In the genomic region with DNA sequence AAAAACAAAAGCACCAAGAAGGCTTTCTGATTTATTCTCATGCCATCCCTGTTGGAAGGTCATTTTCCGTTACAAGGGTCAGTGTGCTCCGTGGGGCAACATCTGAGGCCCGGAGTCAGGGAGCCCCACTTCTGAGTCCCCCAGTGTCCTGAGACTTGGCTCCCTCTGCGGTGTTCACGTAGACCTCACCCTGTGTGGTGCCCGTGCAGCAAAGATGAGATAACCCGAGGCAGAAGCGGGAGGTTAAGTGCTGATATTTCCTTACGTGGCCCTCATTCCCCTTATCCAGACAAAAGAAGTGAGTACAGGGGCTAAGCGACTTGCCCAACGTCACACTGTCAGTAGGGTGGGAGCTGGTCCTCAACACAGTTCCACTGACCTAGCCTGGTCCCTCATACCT, we compare ENCODE assay signal across 22 cellular contexts. TPM values are rescaled to one million over a fixed set of nuclear protein-coding genes. Genes with fewer than 3 reads are reported as not detected.
DNase-seq lines count a peak whose midpoint lies in the region; ATAC-seq, FAIRE-seq and TF ChIP-seq lines count a peak whose summit lies in the region.
"Had no signal": no experiment of that assay in that cellular context is flagged by ENCODE, and none has a peak within 500 bp of the region (broad histone marks: within the 10 kb centered on the region; RNA-seq: fewer than 3 reads in every experiment).

No MANE protein-coding gene starts in this region.

- peaks cover 25 to 50% of the 10 kb centered on the region in 2 donors for H3K4me1 Mint-ChIP-seq in natural killer cell

- POLR2A ChIA-PET in H1 (lab: Charles Lee; ENCODE audit: partially characterized antibody), result no interaction called here

- H3K4me3 ChIP-seq in H1 (ENCODE audit: extremely low read depth in 1 of 4, insufficient read depth in 2 of 4, low read depth in 3 of 4, low read length in 4 of 4), result no peak overlapping the region
- no peak overlapping the region for H3K4me3 ChIP-seq in sigmoid colon
- H3K4me3 ChIP-seq: Peyer's patch, SJCRH30 had no signal

- H3K79me1 ChIP-seq in H1 (ENCODE audit: low read depth, low read length), result no peaks in the 10 kb centered on the region; the same call in 1 of the 2 replicates

- TF ChIP-seq CTCF in H1 (IDR thresholded peaks at IDR 0.05; ENCODE audit: control extremely low read depth in 1 of 3, insufficient read depth in 1 of 3, low read depth in 1 of 3, low read length in 3 of 3) (no peak), natural killer cell (IDR thresholded peaks at IDR 0.05) (no peak), sigmoid colon (IDR thresholded peaks at IDR 0.05) (no peak)

- no peaks in the 10 kb centered on the region for H3K36me3 Mint-ChIP-seq in natural killer cell
- H3K36me3 Mint-ChIP-seq: IgD-negative memory B cell had no signal

- peak overlapping the region; percentile 1 for H4K91ac ChIP-seq in H1 (replicated peaks; ENCODE audit: insufficient read length, low read length)

- H3K27me3 Mint-ChIP-seq in natural killer cell (ENCODE audit: low read depth in 2 of 2), result peaks cover 13 to 28% of the 10 kb centered on the region in 2 donors

- no peak overlapping the region for H3K9ac ChIP-seq in H1 (replicated peaks in 1 of 4; ENCODE audit: extremely low read depth in 1 of 4, low read depth in 3 of 4, low read length in 3 of 4)

- 0 out of 2 replicates have a peak overlapping the region, but pooled peaks have one; percentile 93 for H2AK5ac ChIP-seq in H1 (ENCODE audit: low read depth, low read length)

- no peak overlapping the region for H3K56ac ChIP-seq in H1 (replicated peaks; ENCODE audit: insufficient read length, low read depth, low read length)

- H3K27ac ChIP-seq in H1 (ENCODE audit: low read depth, low read length) (no peak overlapping the region), sigmoid colon (no peak overlapping the region)
- H3K27ac ChIP-seq: Peyer's patch, SJCRH30 had no signal

- WGBS in H1 (ENCODE audit: extremely low coverage in 1 of 2, insufficient coverage in 1 of 2, insufficient read length in 1 of 2, insufficient replicate concordance in 2 of 2, low coverage in 1 of 2, low lambda C conversion rate in 2 of 2, missing lambda C conversion rate in 1 of 2), 2 experiments, result 92% methylated on average over 11 of the region's 11 CpGs; no CpG with 5 or more reads in 1 of the 2 experiments
- WGBS in sigmoid colon, 2 donors, result 88 to 89% methylated on average over 11 of the region's 11 CpGs

- peak overlapping the region; percentile 40; the same call in 1 of the 2 replicates for H2BK5ac ChIP-seq in H1 (ENCODE audit: low read depth, low read length)

- no peak overlapping the region for H3K4ac ChIP-seq in H1 (replicated peaks; ENCODE audit: insufficient read length, low read depth, low read length)

- H2AFZ ChIP-seq in H1 (ENCODE audit: low read length), result no peak overlapping the region

- no peak overlapping the region for H2BK15ac ChIP-seq in H1 (ENCODE audit: low read length)

- H2BK12ac ChIP-seq in H1 (ENCODE audit: low read depth, low read length), result peak overlapping the region; percentile 88; the same call in 1 of the 2 replicates

- no peaks in the 10 kb centered on the region for H3K79me2 ChIP-seq in H1 (ENCODE audit: control insufficient read depth in 1 of 2, insufficient read depth in 2 of 2, low read length in 2 of 2)

- H3K9me3 Mint-ChIP-seq in natural killer cell, result peaks cover 3 to 6% of the 10 kb centered on the region in 2 donors

- H3K9me3 ChIP-seq in H1 (ENCODE audit: insufficient read depth in 2 of 2, low read depth in 1 of 2, low read length in 1 of 2) (no peaks in the 10 kb centered on the region), sigmoid colon (peaks cover 0 to 5% (median 0%) of the 10 kb centered on the region in 4 donors)
- H3K9me3 ChIP-seq: BE2C, SJCRH30 had no signal

- peak overlapping the region; percentile 58 for H3K4me3 Mint-ChIP-seq in natural killer cell

- no peak overlapping the region for H4K5ac ChIP-seq in H1 (ENCODE audit: insufficient read length, low read depth, low read length)

- intact Hi-C loops in natural killer cell (cut with micrococcal nuclease) (no loop called here), sigmoid colon (cut with DNase I) (no loop called here)

- no peak overlapping the region for H4K8ac ChIP-seq in H1 (ENCODE audit: extremely low read depth, insufficient read depth, low read length)

- H3K27me3 ChIP-seq in H1 (replicated peaks in 1 of 4; ENCODE audit: control insufficient read depth in 3 of 4, extremely low read depth in 1 of 4, insufficient read depth in 3 of 4, low read length in 3 of 4) (peaks cover 0 to 12% (median 8%) of the 10 kb centered on the region in 4 experiments; a peak in 5 of 7 replicates), sigmoid colon (peaks cover 10 to 90% (median 71%) of the 10 kb centered on the region in 3 donors)
- H3K27me3 ChIP-seq: BE2C had no signal

- peak overlapping the region; percentile 76 to 96 for H3K27ac Mint-ChIP-seq in natural killer cell

- H3K4me1 ChIP-seq in H1 (replicated peaks in 1 of 4; ENCODE audit: control insufficient read depth in 3 of 4, insufficient read depth in 4 of 4, low read length in 3 of 4) (peaks cover 10 to 45% (median 23%) of the 10 kb centered on the region in 4 experiments), sigmoid colon (peaks cover 0 to 26% (median 22%) of the 10 kb centered on the region in 4 donors)
- H3K4me1 ChIP-seq: SJCRH30 had no signal

- CTCF ChIA-PET in H1 (lab: Charles Lee; ENCODE audit: partially characterized antibody), result interaction anchor here (0.7 to 3.0 kb wide), 2 partner anchors 55 to 135 kb away, joined by 3 to 13 read pairs; no protein-coding TSS in a partner anchor

- no peak overlapping the region for H3K14ac ChIP-seq in H1 (ENCODE audit: insufficient read length)

- no peak overlapping the region for H3K4me2 ChIP-seq in H1 (ENCODE audit: insufficient read depth in 1 of 2, low read depth in 2 of 2, low read length in 2 of 2)

- H3K23me2 ChIP-seq in H1 (ENCODE audit: low read depth, low read length), result peaks cover 18% of the 10 kb centered on the region; the same call in 1 of the 2 replicates

- 0 out of 2 replicates have a peak overlapping the region, but pooled peaks have one; percentile 5 for H2BK20ac ChIP-seq in H1 (ENCODE audit: low read length)

- TF ChIP-seq EP300 in H1 (IDR thresholded peaks at IDR 0.05; ENCODE audit: borderline replicate concordance in 1 of 2, low read depth in 2 of 2, low read length in 2 of 2) (no peak), sigmoid colon (IDR thresholded peaks at IDR 0.05) (no peak)

- TF ChIP-seq POLR2A in GM12892 (IDR thresholded peaks at IDR 0.05; ENCODE audit: low read depth, low read length) (no peak), H1 (IDR thresholded peaks at IDR 0.05; ENCODE audit: control extremely low read depth in 1 of 2, low read depth in 2 of 2, low read length in 2 of 2) (no peak), sigmoid colon (IDR thresholded peaks at IDR 0.05) (no peak)

- no peaks in the 10 kb centered on the region for H3K36me3 ChIP-seq in H1 (ENCODE audit: control insufficient read depth in 2 of 4, insufficient read depth in 4 of 4, low read length in 3 of 4)
- no peaks in the 10 kb centered on the region for H3K36me3 ChIP-seq in sigmoid colon
- H3K36me3 ChIP-seq: BE2C, Peyer's patch, SJCRH30 had no signal

- ATAC-seq in natural killer cell, result no peak
- no peak for ATAC-seq in GM21576 (IDR thresholded peaks at IDR 0.05; ENCODE audit: unreplicated experiment)
- ATAC-seq in GM21515 (IDR thresholded peaks at IDR 0.05; ENCODE audit: unreplicated experiment), result no peak

- no peak for DNase-seq in GM12892 (ENCODE audit: insufficient read length)
- no peak for DNase-seq in H1 (ENCODE audit: low read depth in 1 of 2, low spot score in 2 of 2)
- no peak for DNase-seq in natural killer cell
- DNase-seq in sigmoid colon, result peak; percentile 44
- no peak for DNase-seq in activated naive CD4-positive, alpha-beta T cell treated with anti-CD3 and anti-CD28 coated beads, Interleukin-2, amount 50 U/mL, for 16 hours
- DNase-seq: BE2C, DMS79, H7, Karpas-422, MV-4-11, NCI-H1105 treated with DMSO at 0.1 percent for 48 hours, NCI-H1694, NCI-H2081, NCI-H2171, NCI-H524 treated with DMSO at 0.1 percent for 48 hours, SJCRH30 had no signal

- TF ChIP-seq RAD21 in H1 (IDR thresholded peaks at IDR 0.05 in 1 of 2, conservative IDR thresholded peaks at IDR 0.05 in 1 of 2; ENCODE audit: low read depth in 2 of 2, low read length in 2 of 2), result no peak

- H3K18ac ChIP-seq in H1 (ENCODE audit: extremely low read depth, low read length), result no peak overlapping the region; the same call in 1 of the 2 replicates

- peaks cover 0 to 5% of the 10 kb centered on the region in 2 experiments for H4K20me1 ChIP-seq in H1 (replicated peaks in 1 of 2; ENCODE audit: control insufficient read depth in 1 of 2, insufficient read depth in 2 of 2, low read length in 2 of 2)

- FAIRE-seq in GM12892 (lab: Jason Lieb, UNC), result peak; percentile 51
- FAIRE-seq in H1 (lab: Jason Lieb, UNC), result no peak

- peak overlapping the region; percentile 9 for H2BK120ac ChIP-seq in H1 (replicated peaks; ENCODE audit: low read depth, low read length)

- no peak overlapping the region for H3K23ac ChIP-seq in H1 (ENCODE audit: insufficient read length)

TF ChIP-seq in H1, 55 proteins besides CTCF, POLR2A, EP300 and RAD21 (continues in another document):
- TF ChIP-seq, protein P1, sequence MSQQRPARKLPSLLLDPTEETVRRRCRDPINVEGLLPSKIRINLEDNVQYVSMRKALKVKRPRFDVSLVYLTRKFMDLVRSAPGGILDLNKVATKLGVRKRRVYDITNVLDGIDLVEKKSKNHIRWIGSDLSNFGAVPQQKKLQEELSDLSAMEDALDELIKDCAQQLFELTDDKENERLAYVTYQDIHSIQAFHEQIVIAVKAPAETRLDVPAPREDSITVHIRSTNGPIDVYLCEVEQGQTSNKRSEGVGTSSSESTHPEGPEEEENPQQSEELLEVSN (IDR thresholded peaks at IDR 0.05), result no peak
- TF ChIP-seq KDM4A (IDR thresholded peaks at IDR 0.05; ENCODE audit: low read depth, low read length, severe bottlenecking), result no peak
- no peak for TF ChIP-seq RXRA (IDR thresholded peaks at IDR 0.05; ENCODE audit: insufficient read depth, low read depth, low read length)
- no peak for TF ChIP-seq CTBP2 (IDR thresholded peaks at IDR 0.05; ENCODE audit: borderline replicate concordance, insufficient read depth, insufficient read length, low read length)
- no peak for TF ChIP-seq CBX8 (IDR thresholded peaks at IDR 0.05; ENCODE audit: borderline replicate concordance, low read depth, low read length)

RNA-seq across cellular contexts. Expression of a gene that starts 3.5 kb away (rescaled TPM):
- polyA plus RNA-seq in GM12892 (2012; ENCODE audit: missing spikeins), result 16.0 TPM
- 3.9 and 4.4 TPM in 2 replicates for total RNA-seq in H1 (2021; fragmentation: NEBNext Ultra II Directional; extraction: Animal tissue kit (Norgen Biotek cat#: 25700))
- 2.5 and 2.7 TPM in 2 replicates for polyA plus RNA-seq in H1 (2011; rRNA removed)
- polyA plus RNA-seq in H1 (2011; cell fraction: cytosol; rRNA removed), result 4.6 TPM
- 6.6 TPM for polyA plus RNA-seq in H1 (2011; cell fraction: nucleus; rRNA removed)
- 3.2 to 4.2 TPM (median 3.3 TPM) in 4 replicates for polyA plus RNA-seq in H1 (2012, experiment 1 of 2)
- 0.80 TPM for polyA plus RNA-seq in H1 (2012, experiment 2 of 2)
- 1.5 TPM for polyA plus RNA-seq in H1 (2013, experiment 1 of 2)
- polyA plus RNA-seq in H1 (2013, experiment 2 of 2), result 1.5 TPM
- 1.5 and 1.9 TPM in 2 replicates for polyA minus RNA-seq in H1 (2011; rRNA and poly(A)+ RNA removed)
- 3.4 TPM for polyA minus RNA-seq in H1 (2011; cell fraction: cytosol; rRNA and poly(A)+ RNA removed)
- polyA minus RNA-seq in H1 (2011; cell fraction: nucleus; rRNA and poly(A)+ RNA removed), result 9.3 TPM
- 10 to 100 TPM in 2 of 3 donors, 1 to 10 TPM in 1; 8.8 to 21.8 (median 16.4) TPM for total RNA-seq in natural killer cell
- total RNA-seq in sigmoid colon, result 1 to 10 TPM in 3 of 4 donors, under 1 TPM in 1; 0.49 to 3.9 (median 1.8) TPM
- polyA plus RNA-seq in sigmoid colon, result 1 to 10 TPM in 1 of 3 donors, not detected in 2; 1.8 TPM
- total RNA-seq: A673, M059J, SJCRH30 had no signal
